ENCODE assay signal across 7 cellular contexts in the genomic region with DNA sequence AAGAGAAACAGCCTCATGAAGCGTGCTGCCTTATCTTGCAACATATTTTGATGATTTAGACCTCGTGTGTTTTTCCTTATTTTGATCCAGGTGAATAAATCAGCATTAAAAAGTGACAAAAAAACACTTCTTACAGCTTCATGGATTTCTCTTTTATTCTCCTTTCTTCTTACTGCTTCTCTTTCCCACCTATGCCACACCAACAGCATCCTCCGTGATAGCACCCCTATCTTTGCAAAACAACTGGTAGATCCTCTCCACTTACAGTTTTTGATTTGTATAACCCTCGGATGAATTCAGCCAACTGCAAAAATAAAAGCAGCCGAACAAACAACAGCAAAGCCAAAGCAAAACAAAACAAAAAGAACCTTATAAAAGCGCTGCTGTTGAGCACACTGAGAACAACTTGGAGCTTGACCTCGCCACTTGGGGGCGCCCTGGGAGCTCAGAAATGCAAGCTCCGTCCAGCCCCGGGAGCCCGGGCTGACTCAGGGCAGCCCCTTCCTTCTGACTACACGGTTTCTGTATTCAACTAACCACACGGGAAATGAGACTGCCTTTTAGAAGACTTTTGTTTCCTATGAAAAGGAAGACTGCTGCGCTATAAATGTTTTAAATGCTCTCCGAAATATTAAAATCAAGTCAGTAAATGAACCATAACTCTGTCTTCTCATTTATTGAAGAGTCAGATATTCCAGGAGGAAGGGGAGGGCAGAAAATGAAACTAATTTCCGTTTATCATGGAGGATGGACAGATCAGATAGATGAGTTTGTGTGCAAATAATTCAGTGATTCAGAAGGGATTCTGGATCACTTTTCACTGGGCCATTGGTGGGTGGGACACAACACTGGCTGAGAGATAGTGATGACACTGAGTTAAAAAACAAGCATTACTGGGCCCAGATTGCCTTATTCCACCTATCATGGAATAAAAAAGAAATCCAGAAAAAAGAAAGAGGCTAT.
DNase-seq lines count a peak whose midpoint lies in the region; ATAC-seq and TF ChIP-seq lines count a peak whose summit lies in the region.
"Not testable (repeated sequence)": the region's sequence is repeated elsewhere in the genome, so short reads cannot be mapped to it uniquely, and the experiment has no call there.

No MANE protein-coding gene starts in this region.

- H3K4me3 ChIP-seq in HFF-Myc (replicated peaks; ENCODE audit: low read depth, low read length): not testable (repeated sequence)

- BruUV-seq in MCF 10A (replicated peaks; lab: Mats Ljungman, UMichigan): not testable (repeated sequence)

- not testable (repeated sequence) for H3K9me3 Mint-ChIP-seq in activated CD4-positive, alpha-beta memory T cell treated with anti-CD3 and anti-CD28 coated beads for 36 hours; MCF 10A (ENCODE audit: unreplicated experiment)

- peak; percentile 81 for ATAC-seq in GM18519 (IDR thresholded peaks at IDR 0.05; ENCODE audit: low FRiP score, unreplicated experiment)
- ATAC-seq in HG03565 (IDR thresholded peaks at IDR 0.05; ENCODE audit: unreplicated experiment): peak; percentile 92
- peak; percentile 100 for ATAC-seq in left lobe of liver

- H3K36me3 Mint-ChIP-seq in activated CD4-positive, alpha-beta memory T cell treated with anti-CD3 and anti-CD28 coated beads for 36 hours; MCF 10A (ENCODE audit: insufficient read depth, unreplicated experiment): not testable (repeated sequence)

- not testable (repeated sequence) for H3K4me1 Mint-ChIP-seq in activated CD4-positive, alpha-beta memory T cell treated with anti-CD3 and anti-CD28 coated beads for 36 hours (ENCODE audit: low read depth); MCF 10A (ENCODE audit: insufficient read depth, unreplicated experiment)

- POLR2A ChIA-PET in activated CD4-positive, alpha-beta memory T cell treated with anti-CD3 and anti-CD28 coated beads for 36 hours (lab: Charles Lee); MCF 10A (lab: Yijun Ruan, JAX): not testable (repeated sequence)

- H3K27ac Mint-ChIP-seq in activated CD4-positive, alpha-beta memory T cell treated with anti-CD3 and anti-CD28 coated beads for 36 hours; MCF 10A (ENCODE audit: low read depth, unreplicated experiment): not testable (repeated sequence)

- H3K4me3 Mint-ChIP-seq in activated CD4-positive, alpha-beta memory T cell treated with anti-CD3 and anti-CD28 coated beads for 36 hours; MCF 10A (ENCODE audit: unreplicated experiment): not testable (repeated sequence)

- TF ChIP-seq CTCF in HFF-Myc (IDR thresholded peaks at IDR 0.05; ENCODE audit: low read depth, low read length, missing control alignments) (peak; percentile 12), MCF 10A (IDR thresholded peaks at IDR 0.05; ENCODE audit: unreplicated experiment) (peak; percentile 43)

- not testable (repeated sequence) for DNase-seq in HFF-Myc (ENCODE audit: extremely low read depth, low read depth); MCF 10A (ENCODE audit: unreplicated experiment)
- peak; percentile 92 for DNase-seq in activated CD4-positive, alpha-beta memory T cell treated with anti-CD3 and anti-CD28 coated beads for 36 hours
- peak; percentile 81 for DNase-seq in left lobe of liver (ENCODE audit: low spot score)
- DNase-seq in stimulated activated CD4-positive, alpha-beta T cell treated with anti-CD3 and anti-CD28 coated beads, Interleukin-1b, Interleukin-23, amount 100 ng/mL, for 4 hours (ENCODE audit: low read depth in 2 of 2): peak; percentile 80 to 91

- not testable (repeated sequence) for H3K27me3 Mint-ChIP-seq in activated CD4-positive, alpha-beta memory T cell treated with anti-CD3 and anti-CD28 coated beads for 36 hours; MCF 10A (ENCODE audit: insufficient read depth, unreplicated experiment)

- CTCF ChIA-PET in activated CD4-positive, alpha-beta memory T cell treated with anti-CD3 and anti-CD28 coated beads for 36 hours (lab: Charles Lee); MCF 10A (lab: Yijun Ruan, JAX): not testable (repeated sequence)

- intact Hi-C loops in activated CD4-positive, alpha-beta memory T cell treated with anti-CD3 and anti-CD28 coated beads for 36 hours (cut with micrococcal nuclease); MCF 10A (cut with micrococcal nuclease): not testable (repeated sequence)
